8 cellular contexts compared by ENCODE assay signal in the genomic region with DNA sequence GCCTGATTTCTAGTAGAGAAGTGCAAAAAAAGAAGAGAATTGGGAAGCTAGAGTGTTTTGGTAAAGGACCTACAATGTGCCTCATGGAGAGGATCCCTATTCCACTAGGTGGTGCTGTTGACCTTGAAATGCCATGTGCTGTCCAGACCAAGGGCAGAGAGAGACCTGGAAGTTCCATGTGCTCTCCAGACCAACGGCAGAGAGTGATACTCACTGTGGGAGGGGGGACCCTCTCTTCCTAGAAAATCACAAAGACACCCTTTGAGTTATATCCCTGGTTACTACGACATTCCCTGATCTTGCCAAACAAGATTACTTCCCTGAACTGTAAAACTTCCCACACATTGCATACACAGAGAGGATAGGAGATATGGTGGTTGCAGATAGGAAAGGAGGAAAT.
A peak's percentile ranks its signal among the peaks of the same experiment; 100 is the strongest.
DNase-seq lines count a peak whose midpoint lies in the region; ATAC-seq, FAIRE-seq and TF ChIP-seq lines count a peak whose summit lies in the region.

No MANE protein-coding gene starts in this region.

- peak; percentile 50 for TF ChIP-seq CTCF in fibroblast of mammary gland (conservative IDR thresholded peaks at IDR 0.05; ENCODE audit: control insufficient read depth, insufficient read depth, low read depth, low read length)

- H3K36me3 Mint-ChIP-seq in activated CD4-positive, alpha-beta T cell treated with anti-CD3 and anti-CD28 coated beads, Interleukin-2, amount 10 ng/mL, durations not matched to agents 24 days and 14 days (ENCODE audit: low read depth) = no peaks in the 10 kb centered on the region

- no peak overlapping the region for H3K27ac Mint-ChIP-seq in activated CD4-positive, alpha-beta T cell treated with anti-CD3 and anti-CD28 coated beads, Interleukin-2, amount 10 ng/mL, durations not matched to agents 24 days and 14 days

- no peak overlapping the region for H3K4me3 Mint-ChIP-seq in activated CD4-positive, alpha-beta T cell treated with anti-CD3 and anti-CD28 coated beads, Interleukin-2, amount 10 ng/mL, durations not matched to agents 24 days and 14 days

- peak; percentile 89 for FAIRE-seq in urothelium cell line (lab: Jason Lieb, UNC)

- peak; percentile 76 for ATAC-seq in HG02759 (IDR thresholded peaks at IDR 0.05; ENCODE audit: unreplicated experiment)
- ATAC-seq in GM21576 (IDR thresholded peaks at IDR 0.05; ENCODE audit: unreplicated experiment) = no peak

- no peaks in the 10 kb centered on the region for H3K4me1 Mint-ChIP-seq in activated CD4-positive, alpha-beta T cell treated with anti-CD3 and anti-CD28 coated beads, Interleukin-2, amount 10 ng/mL, durations not matched to agents 24 days and 14 days

- in situ Hi-C loops in G401 (cut with HindIII; ENCODE audit: low sequenced_read_pairs) = no loop called here

- no peaks in the 10 kb centered on the region for H3K27me3 Mint-ChIP-seq in activated CD4-positive, alpha-beta T cell treated with anti-CD3 and anti-CD28 coated beads, Interleukin-2, amount 10 ng/mL, durations not matched to agents 24 days and 14 days

- intact Hi-C loops in activated CD4-positive, alpha-beta T cell treated with anti-CD3 and anti-CD28 coated beads, Interleukin-2, amount 10 ng/mL, durations not matched to agents 24 days and 14 days (cut with micrococcal nuclease) = loop anchor here (2.0 kb wide), 1 partner anchor 1076 kb away; no protein-coding TSS in a partner anchor

- peak; percentile 78 for DNase-seq in activated CD4-positive, alpha-beta T cell treated with anti-CD3 and anti-CD28 coated beads, Interleukin-2, amount 10 ng/mL, durations not matched to agents 24 days and 14 days
- DNase-seq in activated CD4-positive, alpha-beta T cell treated with anti-CD3 and anti-CD28 coated beads, Interleukin-2, amount 50 U/mL, for 1 hour = no peak
- DNase-seq in OCI-M2 (lab: John Stamatoyannopoulos, UW; ENCODE audit: unreplicated experiment) (peak; percentile 11), fibroblast of mammary gland (ENCODE audit: low read depth) (peak; percentile 39), urothelium cell line (ENCODE audit: low spot score) (peak; percentile 69), G401 (ENCODE audit: low spot score) (no peak)

- H3K4me3 ChIP-seq in fibroblast of mammary gland (ENCODE audit: control insufficient read depth, low read depth, low read length) = no peak overlapping the region

- H3K9me3 Mint-ChIP-seq in activated CD4-positive, alpha-beta T cell treated with anti-CD3 and anti-CD28 coated beads, Interleukin-2, amount 10 ng/mL, durations not matched to agents 24 days and 14 days = no peaks in the 10 kb centered on the region

Comparison
In these comparisons a context has a peak if more than half of its experiments do, and no peak if none do; other contexts are left out.
1. DNase-seq: peak in activated CD4-positive, alpha-beta T cell treated with anti-CD3 and anti-CD28 coated beads, Interleukin-2, amount 10 ng/mL, durations not matched to agents 24 days and 14 days (single experiment), OCI-M2 (single experiment), fibroblast of mammary gland (single experiment) and urothelium cell line (single experiment); none in activated CD4-positive, alpha-beta T cell treated with anti-CD3 and anti-CD28 coated beads, Interleukin-2, amount 50 U/mL, for 1 hour (single experiment) and G401 (single experiment).